In genomic region chr6:134287863-134288537, GRCh38 we compare ENCODE assay signal across 1 cellular context.
TF ChIP-seq lines count a peak whose summit lies in the region.

No MANE protein-coding gene starts in this region.

TF ChIP-seq in IMR-90, 13 proteins besides CTCF, POLR2A, EP300 and RAD21:
- peak; percentile 36; the same call in 1 of the 2 replicates for TF ChIP-seq FOS (IDR thresholded peaks at IDR 0.05; ENCODE audit: low read depth, low read length)
- no peak for TF ChIP-seq NFE2L2 (IDR thresholded peaks at IDR 0.05; ENCODE audit: low read depth, low read length)
- no peak for TF ChIP-seq SMC3 (IDR thresholded peaks at IDR 0.05; ENCODE audit: low read depth, low read length)
- TF ChIP-seq USF2 (IDR thresholded peaks at IDR 0.05; ENCODE audit: low read depth, low read length), result no peak
